Comparison of ENCODE assay signal across 1 cellular context in genomic region chr10:73879296-73880173, GRCh38.
TF ChIP-seq lines count a peak whose summit lies in the region.

No MANE protein-coding gene starts in this region.

TF ChIP-seq in K562, 482 proteins besides CTCF, POLR2A, EP300 and RAD21 (continued from another document and continues in another):
- TF ChIP-seq ZNF318 (IDR thresholded peaks at IDR 0.05; ENCODE audit: borderline replicate concordance in 1 of 2, low read depth in 1 of 2), result no peak
- no peak for TF ChIP-seq FOXK1 (CRISPR knock-in tag; IDR thresholded peaks at IDR 0.05; ENCODE audit: borderline replicate concordance)
- peak; percentile 77 for TF ChIP-seq TRIM28 (IDR thresholded peaks at IDR 0.05)
- no peak for TF ChIP-seq STAT5A (IDR thresholded peaks at IDR 0.05; ENCODE audit: borderline replicate concordance, low read length)
- no peak for TF ChIP-seq CREB3 (tag; conservative IDR thresholded peaks at IDR 0.05; ENCODE audit: low read depth)
- TF ChIP-seq MTA2 (IDR thresholded peaks at IDR 0.05; ENCODE audit: low read depth), result 0 out of 2 replicates have a peak, but pooled peaks have one; percentile 28
- TF ChIP-seq POLR2AphosphoS5 (IDR thresholded peaks at IDR 0.05; ENCODE audit: control insufficient read depth, insufficient read depth, low read depth, low read length), result no peak
- peak; percentile 93 for TF ChIP-seq ATF7 (IDR thresholded peaks at IDR 0.05)
- TF ChIP-seq BDP1 (IDR thresholded peaks at IDR 0.05; ENCODE audit: insufficient read depth, insufficient read length), result no peak
- TF ChIP-seq ETV1 (tag; conservative IDR thresholded peaks at IDR 0.05; ENCODE audit: low read depth), result peak; percentile 89
- TF ChIP-seq ZNF695 (CRISPR knock-in tag; IDR thresholded peaks at IDR 0.05), result no peak
- peak; percentile 32; the same call in 1 of the 2 replicates for TF ChIP-seq DMBX1 (CRISPR knock-in tag; IDR thresholded peaks at IDR 0.05; ENCODE audit: borderline replicate concordance)
- no peak for TF ChIP-seq TCFL5 (CRISPR knock-in tag; conservative IDR thresholded peaks at IDR 0.05)
- peak; percentile 27 for TF ChIP-seq HMGN3 (IDR thresholded peaks at IDR 0.05; ENCODE audit: borderline replicate concordance, extremely low read depth, insufficient read length, low read depth, low read length)
- peak; percentile 68 for TF ChIP-seq NUFIP1 (IDR thresholded peaks at IDR 0.05; ENCODE audit: partially characterized antibody)
- no peak for TF ChIP-seq ZNF696 (CRISPR knock-in tag; conservative IDR thresholded peaks at IDR 0.05)
- TF ChIP-seq E2F5 (CRISPR knock-in tag; IDR thresholded peaks at IDR 0.05), result no peak; the same call in 1 of the 2 replicates
- no peak for TF ChIP-seq PCBP2 (IDR thresholded peaks at IDR 0.05; ENCODE audit: low read depth, low read length, poor library complexity, severe bottlenecking)
- TF ChIP-seq E4F1 (CRISPR knock-in tag; IDR thresholded peaks at IDR 0.05; ENCODE audit: borderline replicate concordance), result no peak
- TF ChIP-seq TRIM24 (IDR thresholded peaks at IDR 0.05), result peak; percentile 59 to 69
- TF ChIP-seq LARP7 (IDR thresholded peaks at IDR 0.05), result 0 out of 2 replicates have a peak, but pooled peaks have one; percentile 57
- TF ChIP-seq STAG1 (CRISPR knock-in tag; IDR thresholded peaks at IDR 0.05; ENCODE audit: borderline replicate concordance), result peak; percentile 97
- no peak for TF ChIP-seq SMARCC2 (IDR thresholded peaks at IDR 0.05; ENCODE audit: low read depth)
- TF ChIP-seq NBN (IDR thresholded peaks at IDR 0.05; ENCODE audit: low read depth), result peak; percentile 98
- no peak for TF ChIP-seq GTF3C2 (IDR thresholded peaks at IDR 0.05; ENCODE audit: borderline replicate concordance, extremely low read depth, insufficient read length)
- TF ChIP-seq CEBPZ (IDR thresholded peaks at IDR 0.05; ENCODE audit: borderline replicate concordance, low read depth, low read length), result no peak
- 0 out of 2 replicates have a peak, but pooled peaks have one; percentile 34 for TF ChIP-seq ZNF609 (CRISPR knock-in tag; IDR thresholded peaks at IDR 0.05; ENCODE audit: borderline replicate concordance)
- TF ChIP-seq ASH1L (IDR thresholded peaks at IDR 0.05; ENCODE audit: borderline replicate concordance, low read depth, partially characterized antibody), result no peak
